Comparison of ENCODE assay signal across 8 cellular contexts in genomic region chr6:14211596-14211961, GRCh38.
DNase-seq lines count a peak whose midpoint lies in the region; ATAC-seq and TF ChIP-seq lines count a peak whose summit lies in the region.

No MANE protein-coding gene starts in this region.

- TF ChIP-seq POLR2A in lower leg skin (IDR thresholded peaks at IDR 0.05): no peak

- POLR2A ChIA-PET in HEK293T (lab: Yijun Ruan, JAX): no interaction called here

- peak overlapping the region; percentile 63 for H3K9ac ChIP-seq in DND-41 (ENCODE audit: low read depth, low read length)

- 10 to 16% methylated on average over 19 of the region's 19 CpGs for WGBS in lower leg skin, 2 donors

- intact Hi-C loops in dorsolateral prefrontal cortex (cut with DNase I) (loop anchor here (1.0 to 10.0 kb wide), 10 partner anchors 223 to 1415 kb away; partner anchors contain the start of gene JARID2 (in 1 of the 2)), lower leg skin (cut with DNase I; ENCODE audit: low total_unique reads) (no loop called here)

- peak; percentile 44 for ATAC-seq in DND-41 (ENCODE audit: insufficient read depth, low read depth)

- H3K27me3 ChIP-seq in DND-41 (ENCODE audit: insufficient read depth, low read length, poor library complexity): no peaks in the 10 kb centered on the region
- no peaks in the 10 kb centered on the region for H3K27me3 ChIP-seq in SJCRH30
- H3K27me3 ChIP-seq in dorsolateral prefrontal cortex: no peaks in the 10 kb centered on the region

- no peaks in the 10 kb centered on the region for H3K79me2 ChIP-seq in DND-41 (ENCODE audit: insufficient read depth, low read length)

- H3K27ac ChIP-seq in DND-41 (ENCODE audit: low read length) (peak overlapping the region; percentile 77), SJCRH30 (peak overlapping the region; percentile 80), dorsolateral prefrontal cortex (peak overlapping the region in 39 of 59 donors; percentile 16 to 87 (median 65))

- H3K9me3 ChIP-seq in DND-41 (ENCODE audit: insufficient read depth, low read length, severe bottlenecking) (no peaks in the 10 kb centered on the region), SJCRH30 (replicated peaks) (no peaks in the 10 kb centered on the region)

- TF ChIP-seq CTCF in DND-41 (IDR thresholded peaks at IDR 0.05; ENCODE audit: borderline replicate concordance, extremely low read depth, low read length, poor library complexity, severe bottlenecking) (no peak), dorsolateral prefrontal cortex (IDR thresholded peaks at IDR 0.05 in 54 of 56, conservative IDR thresholded peaks at IDR 0.05 in 2 of 56; ENCODE audit: low read depth in 1 of 56, partially characterized antibody in 56 of 56) (peak in 1 of 56 donors; percentile 3), lower leg skin (IDR thresholded peaks at IDR 0.05) (no peak)

- H3K36me3 ChIP-seq in DND-41 (ENCODE audit: insufficient read depth, low read length): no peaks in the 10 kb centered on the region
- no peaks in the 10 kb centered on the region for H3K36me3 ChIP-seq in SJCRH30

- H2AFZ ChIP-seq in DND-41 (ENCODE audit: low read depth, low read length): peak overlapping the region; percentile 72

- H4K20me1 ChIP-seq in DND-41 (ENCODE audit: insufficient read depth, low read length): no peaks in the 10 kb centered on the region

- peak overlapping the region; percentile 71 for H3K4me2 ChIP-seq in DND-41 (ENCODE audit: insufficient read depth, low read length)

- DNase-seq in DND-41 (no peak), HEK293T (ENCODE audit: extremely low spot score) (peak; percentile 31), SJCRH30 (peak; percentile 78 to 80), dorsolateral prefrontal cortex (peak in 8 of 10 donors; percentile 8 to 56 (median 32)), lower leg skin (ENCODE audit: low spot score in 2 of 2) (peak; percentile 43 to 93), stromal cell of bone marrow (ENCODE audit: low read depth) (peak; percentile 8), COR-L47 (lab: John Stamatoyannopoulos, UW) (no peak), NCI-H1436 (lab: John Stamatoyannopoulos, UW) (no peak)

- H3K4me3 ChIP-seq in DND-41 (ENCODE audit: low read depth in 1 of 2, low read length in 2 of 2) (peak overlapping the region; percentile 12 to 62; a peak in 3 of 4 replicates), SJCRH30 (peak overlapping the region; percentile 68), dorsolateral prefrontal cortex (peak overlapping the region; percentile 37 to 96 (median 85)), lower leg skin (ENCODE audit: low read depth, poor library complexity, severe bottlenecking) (no peak overlapping the region)

- H3K4me1 ChIP-seq in DND-41 (ENCODE audit: insufficient read depth, low read length) (peaks cover 25% of the 10 kb centered on the region), SJCRH30 (peaks cover 4% of the 10 kb centered on the region)

- CTCF ChIA-PET in HEK293T (lab: Yijun Ruan, JAX): interaction anchor here (0.7 to 1.3 kb wide), 3 partner anchors 82 to 626 kb away, joined by 3 read pairs; no protein-coding TSS in a partner anchor

TF ChIP-seq in HEK293T, 16 proteins besides CTCF, POLR2A, EP300 and RAD21:
- no peak for TF ChIP-seq CTBP1 (IDR thresholded peaks at IDR 0.05; ENCODE audit: borderline replicate concordance)
- peak; percentile 48; the same call in 1 of the 2 replicates for TF ChIP-seq L3MBTL2 (conservative IDR thresholded peaks at IDR 0.05)

Comparison
In these comparisons a context has a peak if more than half of its experiments do, and no peak if none do; other contexts are left out.
1. DNase-seq: peak in HEK293T (single experiment), SJCRH30 (2 of 2), dorsolateral prefrontal cortex (8 of 10), lower leg skin (2 of 2) and stromal cell of bone marrow (single experiment); none in DND-41 (single experiment), COR-L47 (single experiment) and NCI-H1436 (single experiment).
2. Peak in every context shown above with its lines, with median percentiles within 50 percentile points of each other: H3K27ac ChIP-seq.